In the genomic region with DNA sequence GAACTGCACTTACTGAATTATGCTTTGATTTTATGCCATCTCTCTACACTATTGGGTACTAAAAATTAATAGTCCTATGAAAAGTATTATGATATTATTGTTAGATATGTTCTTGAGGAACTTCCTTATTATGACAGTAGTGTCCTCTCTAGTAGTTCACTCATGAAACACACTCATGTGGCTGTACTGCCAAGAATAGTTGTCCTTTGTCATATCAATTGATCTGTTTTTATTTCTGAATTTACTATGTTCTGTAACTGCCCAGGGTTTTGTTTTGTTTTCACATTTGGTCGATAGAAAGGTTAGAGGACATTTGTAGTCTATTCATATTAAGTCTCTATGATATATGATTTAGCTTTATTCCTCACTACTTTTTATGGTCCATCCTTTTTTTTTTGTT, we compare ENCODE assay signal across 31 cellular contexts.
DNase-seq lines count a peak whose midpoint lies in the region; ATAC-seq, FAIRE-seq and TF ChIP-seq lines count a peak whose summit lies in the region.
"Had no signal": no experiment of that assay in that cellular context is flagged by ENCODE, and none has a peak within 500 bp of the region (broad histone marks: within the 10 kb centered on the region; RNA-seq: fewer than 3 reads in every experiment).

No MANE protein-coding gene starts in this region.

- in situ Hi-C loops in HepG2 (cut with HindIII; ENCODE audit: extremely low pct_ligation_motif_present, low pct_unique_long_range_greater_than_20kb) = loop anchor here (25.0 kb wide), 1 partner anchor 738 kb away; no protein-coding TSS in a partner anchor

- no peaks in the 10 kb centered on the region for H3K79me2 ChIP-seq in HepG2 (ENCODE audit: insufficient read depth, low read length)

- no peak overlapping the region for H2AFZ ChIP-seq in HepG2 (ENCODE audit: low read length)

- TF ChIP-seq POLR2A in right lobe of liver (IDR thresholded peaks at IDR 0.05) (no peak), HepG2 (IDR thresholded peaks at IDR 0.05; ENCODE audit: insufficient read depth in 1 of 2, low read depth in 2 of 2, low read length in 2 of 2) (no peak)

- TF ChIP-seq EP300 in HepG2 (IDR thresholded peaks at IDR 0.05; ENCODE audit: low read depth in 2 of 2, low read length in 2 of 2) (no peak), HepG2 (CRISPR knock-in tag; IDR thresholded peaks at IDR 0.05; ENCODE audit: borderline replicate concordance) (no peak)

- H3K27ac ChIP-seq in right lobe of liver (no peak overlapping the region), HepG2 (ENCODE audit: extremely low read length, insufficient read depth, low read length) (no peak overlapping the region)
- H3K27ac ChIP-seq: 22Rv1; A549; BLaER1; BLaER1 treated with 17β-estradiol and CSF1 and Interleukin-3, amounts not matched to agents 10 nM and 100 nM; C4-2B had no signal

- no peak overlapping the region for H3K4me3 ChIP-seq in right lobe of liver
- no peak overlapping the region for H3K4me3 ChIP-seq in HepG2 (replicated peaks in 1 of 3; ENCODE audit: insufficient read depth in 1 of 3, low read depth in 2 of 3, low read length in 3 of 3)
- H3K4me3 ChIP-seq: A549; BLaER1; BLaER1 treated with 17β-estradiol and CSF1 and Interleukin-3, amounts not matched to agents 10 nM and 100 nM had no signal

- no peaks in the 10 kb centered on the region for H3K27me3 ChIP-seq in right lobe of liver
- no peaks in the 10 kb centered on the region for H3K27me3 ChIP-seq in HepG2 (ENCODE audit: control insufficient read depth in 1 of 2, insufficient read depth in 2 of 2, low read length in 2 of 2)
- H3K27me3 ChIP-seq: BE2C; BLaER1; BLaER1 treated with 17β-estradiol and CSF1 and Interleukin-3, amounts not matched to agents 10 nM and 100 nM had no signal

- no TSS peak for BruUV-seq in HepG2 (replicated peaks; lab: Mats Ljungman, UMichigan)

- POLR2A ChIA-PET in HepG2 (lab: Yijun Ruan, JAX) = no interaction called here

- H3K9ac ChIP-seq in HepG2 (ENCODE audit: insufficient read depth, low read depth, low read length) = no peak overlapping the region
- H3K9ac ChIP-seq: BLaER1; BLaER1 treated with 17β-estradiol and CSF1 and Interleukin-3, amounts not matched to agents 10 nM and 100 nM had no signal

- no peak for FAIRE-seq in HepG2 (lab: Jason Lieb, UNC)
- FAIRE-seq: A204.1, A549, D721Med had no signal

- ATAC-seq in right lobe of liver = peak; percentile 56 to 91 (median 83)
- no peak for ATAC-seq in HepG2
- ATAC-seq in left lobe of liver = peak; percentile 77
- no peak for ATAC-seq in left cardiac atrium
- ATAC-seq: A549; CD8-positive, alpha-beta T cell had no signal

- TF ChIP-seq CTCF in right lobe of liver (IDR thresholded peaks at IDR 0.05) = no peak
- TF ChIP-seq CTCF in HepG2 (CRISPR knock-in tag; IDR thresholded peaks at IDR 0.05) = no peak

- DNase-seq in right lobe of liver = no peak
- no peak for DNase-seq in HepG2 (ENCODE audit: low spot score)
- DNase-seq in left lobe of liver (ENCODE audit: low spot score) = no peak
- no peak for DNase-seq in left cardiac atrium
- DNase-seq: 8988T; ACHN; AML-193; BE2C; C1 segment of cervical spinal cord; Caco-2; Calu3; CD4-positive, alpha-beta memory T cell; CD4-positive, alpha-beta T cell; CD4-positive, CD25-positive, alpha-beta regulatory T cell; CD8-positive, alpha-beta memory T cell; CD8-positive, alpha-beta T cell; COR-L47; DMS 273 treated with DMSO at 0.1 percent for 48 hours; DMS153; DMS53; DMS79; DMS79 treated with DMSO at 0.1 percent for 48 hours; DND-41; EL had no signal

- H3K9me3 ChIP-seq in right lobe of liver (no peaks in the 10 kb centered on the region), HepG2 (ENCODE audit: low read length) (no peaks in the 10 kb centered on the region)
- H3K9me3 ChIP-seq: A549; BE2C; BLaER1; BLaER1 treated with 17β-estradiol and CSF1 and Interleukin-3, amounts not matched to agents 10 nM and 100 nM; Caco-2 had no signal

- TF ChIP-seq RAD21 in HepG2 (CRISPR knock-in tag; IDR thresholded peaks at IDR 0.05) = no peak

- H3K4me1 ChIP-seq in right lobe of liver (no peaks in the 10 kb centered on the region), HepG2 (ENCODE audit: insufficient read depth, low read length) (no peaks in the 10 kb centered on the region)
- H3K4me1 ChIP-seq: A549; BE2C; BLaER1; BLaER1 treated with 17β-estradiol and CSF1 and Interleukin-3, amounts not matched to agents 10 nM and 100 nM; Caco-2 had no signal

- WGBS in right lobe of liver (ENCODE audit: insufficient coverage, low coverage, low lambda C conversion rate, missing lambda C conversion rate) = 19% methylated on average over 1 of the region's 1 CpG
- WGBS in HepG2 (ENCODE audit: low lambda C conversion rate) = 2% methylated on average over 1 of the region's 1 CpG

- intact Hi-C loops in right lobe of liver (cut with DNase I) = no loop called here
- intact Hi-C loops in HepG2 (cut with micrococcal nuclease; ENCODE audit: unreplicated experiment) = no loop called here
- intact Hi-C loops in left cardiac atrium (cut with DNase I) = no loop called here

- no peak overlapping the region for H3K4me2 ChIP-seq in HepG2 (ENCODE audit: low read depth, low read length)
- H3K4me2 ChIP-seq: A549; BLaER1; BLaER1 treated with 17β-estradiol and CSF1 and Interleukin-3, amounts not matched to agents 10 nM and 100 nM had no signal

- no peaks in the 10 kb centered on the region for H3K36me3 ChIP-seq in right lobe of liver
- H3K36me3 ChIP-seq in HepG2 (replicated peaks in 1 of 2; ENCODE audit: control insufficient read depth in 1 of 2, insufficient read depth in 2 of 2, low read length in 2 of 2) = no peaks in the 10 kb centered on the region
- H3K36me3 ChIP-seq: BE2C; BLaER1; BLaER1 treated with 17β-estradiol and CSF1 and Interleukin-3, amounts not matched to agents 10 nM and 100 nM had no signal

- no peaks in the 10 kb centered on the region for H4K20me1 ChIP-seq in HepG2 (ENCODE audit: insufficient read depth, low read length)
- H4K20me1 ChIP-seq: BLaER1; BLaER1 treated with 17β-estradiol and CSF1 and Interleukin-3, amounts not matched to agents 10 nM and 100 nM had no signal

- CTCF ChIA-PET in HepG2 (lab: Yijun Ruan, JAX; ENCODE audit: low intra/inter-chr PET ratio, low total read pairs) = no interaction called here

TF ChIP-seq in HepG2, 621 proteins besides CTCF, POLR2A, EP300 and RAD21:
- TF ChIP-seq RORA (CRISPR knock-in tag; IDR thresholded peaks at IDR 0.05) = no peak
- TF ChIP-seq, protein P1, sequence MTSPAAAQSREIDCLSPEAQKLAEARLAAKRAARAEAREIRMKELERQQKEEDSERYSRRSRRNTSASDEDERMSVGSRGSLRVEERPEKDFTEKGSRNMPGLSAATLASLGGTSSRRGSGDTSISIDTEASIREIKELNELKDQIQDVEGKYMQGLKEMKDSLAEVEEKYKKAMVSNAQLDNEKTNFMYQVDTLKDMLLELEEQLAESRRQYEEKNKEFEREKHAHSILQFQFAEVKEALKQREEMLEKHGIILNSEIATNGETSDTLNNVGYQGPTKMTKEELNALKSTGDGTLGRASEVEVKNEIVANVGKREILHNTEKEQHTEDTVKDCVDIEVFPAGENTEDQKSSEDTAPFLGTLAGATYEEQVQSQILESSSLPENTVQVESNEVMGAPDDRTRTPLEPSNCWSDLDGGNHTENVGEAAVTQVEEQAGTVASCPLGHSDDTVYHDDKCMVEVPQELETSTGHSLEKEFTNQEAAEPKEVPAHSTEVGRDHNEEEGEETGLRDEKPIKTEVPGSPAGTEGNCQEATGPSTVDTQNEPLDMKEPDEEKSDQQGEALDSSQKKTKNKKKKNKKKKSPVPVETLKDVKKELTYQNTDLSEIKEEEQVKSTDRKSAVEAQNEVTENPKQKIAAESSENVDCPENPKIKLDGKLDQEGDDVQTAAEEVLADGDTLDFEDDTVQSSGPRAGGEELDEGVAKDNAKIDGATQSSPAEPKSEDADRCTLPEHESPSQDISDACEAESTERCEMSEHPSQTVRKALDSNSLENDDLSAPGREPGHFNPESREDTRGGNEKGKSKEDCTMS (CRISPR knock-in tag; conservative IDR thresholded peaks at IDR 0.05) = no peak
- no peak for TF ChIP-seq ZNF264 (CRISPR knock-in tag; IDR thresholded peaks at IDR 0.05)
- no peak for TF ChIP-seq ZNF383 (CRISPR knock-in tag; IDR thresholded peaks at IDR 0.05; ENCODE audit: borderline replicate concordance)
- no peak for TF ChIP-seq ZNF33B (CRISPR knock-in tag; IDR thresholded peaks at IDR 0.05)
- TF ChIP-seq CCDC6 (CRISPR knock-in tag; IDR thresholded peaks at IDR 0.05) = no peak
- TF ChIP-seq TARDBP (CRISPR knock-in tag; IDR thresholded peaks at IDR 0.05) = no peak
- TF ChIP-seq, protein P2, sequence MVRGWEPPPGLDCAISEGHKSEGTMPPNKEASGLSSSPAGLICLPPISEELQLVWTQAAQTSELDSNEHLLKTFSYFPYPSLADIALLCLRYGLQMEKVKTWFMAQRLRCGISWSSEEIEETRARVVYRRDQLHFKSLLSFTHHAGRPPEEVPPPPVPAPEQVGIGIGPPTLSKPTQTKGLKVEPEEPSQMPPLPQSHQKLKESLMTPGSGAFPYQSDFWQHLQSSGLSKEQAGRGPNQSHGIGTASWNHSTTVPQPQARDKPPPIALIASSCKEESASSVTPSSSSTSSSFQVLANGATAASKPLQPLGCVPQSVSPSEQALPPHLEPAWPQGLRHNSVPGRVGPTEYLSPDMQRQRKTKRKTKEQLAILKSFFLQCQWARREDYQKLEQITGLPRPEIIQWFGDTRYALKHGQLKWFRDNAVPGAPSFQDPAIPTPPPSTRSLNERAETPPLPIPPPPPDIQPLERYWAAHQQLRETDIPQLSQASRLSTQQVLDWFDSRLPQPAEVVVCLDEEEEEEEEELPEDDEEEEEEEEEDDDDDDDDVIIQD (CRISPR knock-in tag; IDR thresholded peaks at IDR 0.05; ENCODE audit: low read depth) = no peak
- no peak for TF ChIP-seq NRL (CRISPR knock-in tag; IDR thresholded peaks at IDR 0.05; ENCODE audit: borderline replicate concordance)
TF ChIP-seq in HepG2: peak in this region for 0.

Comparison
In these comparisons a context has a peak if more than half of its experiments do, and no peak if none do; other contexts are left out.
1. ATAC-seq: peak in right lobe of liver (4 of 4) and left lobe of liver (single experiment); none in HepG2 (single experiment) and left cardiac atrium (0 of 2).